27 cellular contexts compared by ENCODE assay signal in the genomic region with DNA sequence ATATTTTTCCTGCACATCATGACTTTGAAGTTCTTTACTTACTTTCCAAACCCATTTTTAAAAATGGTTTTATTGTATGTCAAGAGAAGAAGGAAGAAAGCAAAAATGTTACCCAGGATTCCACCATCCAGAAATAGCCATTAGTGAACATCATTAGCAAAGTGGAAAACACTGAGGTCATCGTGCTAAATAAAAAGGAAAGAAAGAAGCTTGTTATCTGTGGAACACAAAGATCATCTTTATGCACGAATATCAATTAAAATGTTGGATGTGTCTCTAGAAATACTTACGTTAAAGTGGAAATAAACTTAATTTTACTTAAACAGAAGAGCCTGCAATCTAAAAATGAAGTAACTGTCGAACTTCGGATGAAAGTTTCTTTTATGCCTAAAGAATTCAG. TPM values are rescaled to one million over a fixed set of nuclear protein-coding genes. Genes with fewer than 3 reads are reported as not detected.
DNase-seq lines count a peak whose midpoint lies in the region; ATAC-seq, FAIRE-seq and TF ChIP-seq lines count a peak whose summit lies in the region.
"Had no signal": no experiment of that assay in that cellular context is flagged by ENCODE, and none has a peak within 500 bp of the region (broad histone marks: within the 10 kb centered on the region; RNA-seq: fewer than 3 reads in every experiment).

No MANE protein-coding gene starts in this region.

- no peak overlapping the region for H3K4me2 ChIP-seq in endothelial cell of umbilical vein (ENCODE audit: insufficient read depth, low read length)
- H3K4me2 ChIP-seq: BLaER1 had no signal

- no peak for DNase-seq in left ventricle myocardium superior
- DNase-seq in right cardiac atrium: no peak
- DNase-seq in endothelial cell of umbilical vein (ENCODE audit: low read depth, low spot score): no peak
- peak; percentile 46 for DNase-seq in myocyte (ENCODE audit: low read depth)
- DNase-seq in uterus: no peak
- no peak for DNase-seq in AML-193 (lab: John Stamatoyannopoulos, UW)
- no peak for DNase-seq in NCI-H774 (lab: John Stamatoyannopoulos, UW)
- DNase-seq: activated CD4-positive, alpha-beta T cell treated with anti-CD3 and anti-CD28 coated beads for 36 hours; activated gamma-delta T cell treated with Interleukin-2 at 50 U/mL for 16 hours; activated T-cell treated with anti-CD3 and anti-CD28 coated beads, Interleukin-2, amount 50 U/mL, for 24 hours; COR-L47; DMS79; GF-D8; GM23248; KG1; NCI-H1436 treated with DMSO at 0.1 percent for 48 hours; NCI-H510A; NK-92 treated with Interleukin-12 subunit alpha and Interleukin-12 subunit beta, amount 100 ng/mL, for 24 hours; posterior cingulate gyrus; upper lobe of left lung had no signal

- peaks cover 8 to 24% of the 10 kb centered on the region in 2 experiments for H3K36me3 ChIP-seq in endothelial cell of umbilical vein (ENCODE audit: control insufficient read depth in 2 of 2, extremely low read depth in 1 of 2, insufficient read depth in 2 of 2, low read length in 2 of 2)
- no peaks in the 10 kb centered on the region for H3K36me3 ChIP-seq in uterus
- H3K36me3 ChIP-seq: breast epithelium had no signal

- ATAC-seq in left ventricle myocardium superior (peak; percentile 41), right cardiac atrium (no peak), GM21381 (IDR thresholded peaks at IDR 0.05; ENCODE audit: unreplicated experiment) (no peak)
- ATAC-seq: activated CD4-positive, alpha-beta T cell treated with anti-CD3 and anti-CD28 coated beads for 36 hours had no signal

- H3K9ac ChIP-seq in endothelial cell of umbilical vein (replicated peaks; ENCODE audit: extremely low read depth, insufficient read depth, low read length): no peak overlapping the region
- H3K9ac ChIP-seq: BLaER1, GM23248 had no signal

- WGBS in right cardiac atrium: 66% methylated on average over 5 of the region's 5 CpGs

- BruUV-seq in endothelial cell of umbilical vein (replicated peaks; lab: Mats Ljungman, UMichigan): no TSS peak

- dilution Hi-C loops in endothelial cell of umbilical vein (cut with MboI; ENCODE audit: extremely low pct_ligation_motif_present, low sequenced_read_pairs): no loop called here

- no peaks in the 10 kb centered on the region for H3K9me3 ChIP-seq in right cardiac atrium (ENCODE audit: control insufficient read depth, low read length)
- H3K9me3 ChIP-seq in endothelial cell of umbilical vein (replicated peaks; ENCODE audit: control insufficient read depth, insufficient read depth, low read length): no peaks in the 10 kb centered on the region
- no peaks in the 10 kb centered on the region for H3K9me3 ChIP-seq in uterus
- H3K9me3 ChIP-seq: breast epithelium, upper lobe of left lung had no signal

- no peak overlapping the region for H2AFZ ChIP-seq in endothelial cell of umbilical vein (ENCODE audit: low read depth, low read length)
- H2AFZ ChIP-seq: GM23248 had no signal

- no peaks in the 10 kb centered on the region for H3K79me2 ChIP-seq in endothelial cell of umbilical vein (ENCODE audit: control insufficient read depth, insufficient read depth, low read length)

- no peaks in the 10 kb centered on the region for H3K9me1 ChIP-seq in endothelial cell of umbilical vein (replicated peaks; ENCODE audit: control insufficient read depth, extremely low read depth, insufficient read depth, low read length)

- no peaks in the 10 kb centered on the region for H4K20me1 ChIP-seq in endothelial cell of umbilical vein (replicated peaks; ENCODE audit: control insufficient read depth, extremely low read depth, insufficient read depth, low read length)

- H3K27ac ChIP-seq in right cardiac atrium (ENCODE audit: low read length): no peak overlapping the region
- H3K27ac ChIP-seq in endothelial cell of umbilical vein (ENCODE audit: insufficient read depth, low read depth, low read length): no peak overlapping the region
- peak overlapping the region in 1 of 2 donors; percentile 71 for H3K27ac ChIP-seq in uterus
- H3K27ac ChIP-seq: BLaER1, breast epithelium, coronary artery, GM23248, SK-N-MC had no signal

- H3K4me1 ChIP-seq in right cardiac atrium (ENCODE audit: control insufficient read depth, insufficient read depth, low read length): no peaks in the 10 kb centered on the region
- peaks cover 10% of the 10 kb centered on the region for H3K4me1 ChIP-seq in endothelial cell of umbilical vein (ENCODE audit: control insufficient read depth, extremely low read depth, insufficient read depth, low read length)
- H3K4me1 ChIP-seq in uterus: no peaks in the 10 kb centered on the region
- H3K4me1 ChIP-seq: BLaER1, breast epithelium, upper lobe of left lung had no signal

- POLR2A ChIA-PET in endothelial cell of umbilical vein (lab: Charles Lee): interaction anchor here (0.6 kb wide), 1 partner anchor 1218 kb away, joined by 10 read pairs; the partner anchor contains the start of gene ZNF605

- TF ChIP-seq POLR2A in endothelial cell of umbilical vein (IDR thresholded peaks at IDR 0.05; ENCODE audit: low read depth, low read length) (no peak), uterus (IDR thresholded peaks at IDR 0.05) (no peak)

- TF ChIP-seq CTCF in endothelial cell of umbilical vein (IDR thresholded peaks at IDR 0.05; ENCODE audit: extremely low read depth in 1 of 2, insufficient read depth in 1 of 2, low read depth in 1 of 2, low read length in 2 of 2): no peak
- TF ChIP-seq CTCF in uterus (IDR thresholded peaks at IDR 0.05): no peak

- no peaks in the 10 kb centered on the region for H3K27me3 ChIP-seq in right cardiac atrium (ENCODE audit: control insufficient read depth, insufficient read depth)
- H3K27me3 ChIP-seq in endothelial cell of umbilical vein (ENCODE audit: control insufficient read depth in 2 of 2, insufficient read depth in 2 of 2, low read length in 2 of 2): no peaks in the 10 kb centered on the region
- H3K27me3 ChIP-seq in uterus: no peaks in the 10 kb centered on the region
- H3K27me3 ChIP-seq: BLaER1, breast epithelium, upper lobe of left lung had no signal

- H3K4me3 ChIP-seq in right cardiac atrium (ENCODE audit: low read length) (no peak overlapping the region), endothelial cell of umbilical vein (replicated peaks in 1 of 3; ENCODE audit: insufficient read depth in 1 of 3, low read depth in 1 of 3, low read length in 3 of 3) (no peak overlapping the region), uterus (no peak overlapping the region)
- H3K4me3 ChIP-seq: BLaER1, breast epithelium, coronary artery, GM23248, SK-N-MC, upper lobe of left lung had no signal

- FAIRE-seq in endothelial cell of umbilical vein (lab: Jason Lieb, UNC): peak; percentile 26
- FAIRE-seq: GM18507, RCC 7860 had no signal

- CTCF ChIA-PET in endothelial cell of umbilical vein (lab: Charles Lee): interaction anchor here (1.5 kb wide), 1 partner anchor 92 kb away, joined by 4 read pairs; no protein-coding TSS in a partner anchor

- intact Hi-C loops in left ventricle myocardium superior (cut with micrococcal nuclease): no loop called here
- intact Hi-C loops in right cardiac atrium (cut with DNase I): no loop called here
- intact Hi-C loops in endothelial cell of umbilical vein (cut with micrococcal nuclease): no loop called here
- intact Hi-C loops in uterus (cut with DNase I; ENCODE audit: low total_unique reads): no loop called here

TF ChIP-seq in endothelial cell of umbilical vein, 7 proteins besides CTCF, POLR2A, EP300 and RAD21:
- TF ChIP-seq GATA2 (IDR thresholded peaks at IDR 0.05; ENCODE audit: insufficient read depth, insufficient read length, low read depth, low read length) (no peak), MYC (IDR thresholded peaks at IDR 0.05; ENCODE audit: low read depth, low read length) (no peak), FOS (IDR thresholded peaks at IDR 0.05; ENCODE audit: borderline replicate concordance, insufficient read depth, low read length) (no peak), JUN (IDR thresholded peaks at IDR 0.05; ENCODE audit: borderline replicate concordance, insufficient read depth, insufficient read length, low read depth) (no peak), EZH2 (IDR thresholded peaks at IDR 0.05; ENCODE audit: borderline replicate concordance, low read depth, low read length, severe bottlenecking) (no peak), POLR2AphosphoS5 (IDR thresholded peaks at IDR 0.05; ENCODE audit: insufficient read depth, low read depth, low read length) (no peak)
- TF ChIP-seq, protein P1, sequence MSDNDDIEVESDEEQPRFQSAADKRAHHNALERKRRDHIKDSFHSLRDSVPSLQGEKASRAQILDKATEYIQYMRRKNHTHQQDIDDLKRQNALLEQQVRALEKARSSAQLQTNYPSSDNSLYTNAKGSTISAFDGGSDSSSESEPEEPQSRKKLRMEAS (IDR thresholded peaks at IDR 0.05; ENCODE audit: insufficient read depth, insufficient read length): no peak

RNA-seq across cellular contexts. Expression of gene SFSWAP, which starts 27.3 kb away (rescaled TPM):
- total RNA-seq in left ventricle myocardium superior: 20.6 TPM
- 10 to 100 TPM; 18.8 to 24.1 (median 22.8) TPM for total RNA-seq in right cardiac atrium
- polyA plus RNA-seq in right cardiac atrium: 16.6 TPM
- 53.1 and 53.3 TPM in 2 replicates for total RNA-seq in endothelial cell of umbilical vein
- polyA plus RNA-seq in endothelial cell of umbilical vein: 38.1 and 49.4 TPM in 2 replicates
- 10.3 and 11.4 TPM in 2 replicates for polyA plus RNA-seq in endothelial cell of umbilical vein (2011; cell fraction: cytosol; rRNA removed)
- polyA plus RNA-seq in endothelial cell of umbilical vein (2011; cell fraction: nucleus; rRNA removed): 120 and 124 TPM in 2 replicates
- polyA plus RNA-seq in endothelial cell of umbilical vein (2012): 27.3 and 28.7 TPM in 2 replicates
- 35.4 and 42.8 TPM in 2 replicates for polyA minus RNA-seq in endothelial cell of umbilical vein
- 3.7 TPM for polyA minus RNA-seq in endothelial cell of umbilical vein (2011; cell fraction: cytosol; rRNA and poly(A)+ RNA removed)
- polyA minus RNA-seq in endothelial cell of umbilical vein (2011; cell fraction: nucleus; rRNA and poly(A)+ RNA removed): 65.3 and 79.4 TPM in 2 replicates
- 24.0 and 31.6 TPM in 2 replicates for total RNA-seq in myocyte
- 20.5 TPM for polyA plus RNA-seq in myocyte (2012)
- total RNA-seq in uterus: 10 to 100 TPM; 25.3 to 78.1 (median 55.2) TPM
